8 cellular contexts compared by ENCODE assay signal in genomic region chr3:155382396-155383042, GRCh38.
DNase-seq lines count a peak whose midpoint lies in the region; ATAC-seq and TF ChIP-seq lines count a peak whose summit lies in the region.

No MANE protein-coding gene starts in this region.

- TF ChIP-seq EP300 in ovary (IDR thresholded peaks at IDR 0.05): no peak

- no peaks in the 10 kb centered on the region for H3K9me3 ChIP-seq in ovary

- ATAC-seq in GM21515 (IDR thresholded peaks at IDR 0.05; ENCODE audit: unreplicated experiment): peak; percentile 61
- no peak for ATAC-seq in HG02840 (IDR thresholded peaks at IDR 0.05; ENCODE audit: low FRiP score, unreplicated experiment)
- no peak for ATAC-seq in GM21576 (IDR thresholded peaks at IDR 0.05; ENCODE audit: unreplicated experiment)

- peak; percentile 83 for TF ChIP-seq CTCF in foreskin fibroblast (IDR thresholded peaks at IDR 0.05; ENCODE audit: low read depth, low read length)
- TF ChIP-seq CTCF in ovary (IDR thresholded peaks at IDR 0.05): no peak

- H3K36me3 ChIP-seq in ovary: no peaks in the 10 kb centered on the region

- no peaks in the 10 kb centered on the region for H3K4me1 ChIP-seq in ovary (ENCODE audit: insufficient read depth)

- no peak overlapping the region for H3K27ac ChIP-seq in ovary

- no peaks in the 10 kb centered on the region for H3K27me3 ChIP-seq in ovary

- intact Hi-C loops in ovary (cut with DNase I): no loop called here

- WGBS in ovary, 3 donors: 24 to 33% (median 33%) methylated on average over 6 of the region's 6 CpGs

- DNase-seq in D341Med (ENCODE audit: low spot score): peak; percentile 86
- DNase-seq in NCI-H1092 treated with DMSO at 0.1 percent for 48 hours (lab: John Stamatoyannopoulos, UW): peak; percentile 29
- peak; percentile 6 for DNase-seq in SKM-1 treated with dmso at 0.1 percent for 144 hours (lab: John Stamatoyannopoulos, UW; ENCODE audit: unreplicated experiment)
- DNase-seq in foreskin fibroblast: peak; percentile 64 to 93
- DNase-seq in ovary: peak; percentile 13 to 40 (median 23)

- H3K4me3 ChIP-seq in foreskin fibroblast (ENCODE audit: low read depth in 1 of 2, low read length in 2 of 2): no peak overlapping the region
- no peak overlapping the region for H3K4me3 ChIP-seq in ovary

- no peak for TF ChIP-seq POLR2A in ovary (IDR thresholded peaks at IDR 0.05)

Comparison
In these comparisons a context has a peak if more than half of its experiments do, and no peak if none do; other contexts are left out.
1. DNase-seq: peak in every context shown above with its lines; median percentile 86 in D341Med; 78 in foreskin fibroblast; 29 in NCI-H1092 treated with DMSO at 0.1 percent for 48 hours; 23 in ovary; 6 in SKM-1 treated with dmso at 0.1 percent for 144 hours.